ENCODE assay signal across 1 cellular context in genomic region chr12:45234134-45234865, GRCh38.
TF ChIP-seq lines count a peak whose summit lies in the region.

No MANE protein-coding gene starts in this region.

TF ChIP-seq in A549, 52 proteins besides CTCF, POLR2A, EP300 and RAD21 (continued from another document):
- TF ChIP-seq CBX8 (IDR thresholded peaks at IDR 0.05): no peak
- no peak for TF ChIP-seq ZNF302 (CRISPR knock-in tag; IDR thresholded peaks at IDR 0.05)
- TF ChIP-seq FOXS1 (CRISPR knock-in tag; IDR thresholded peaks at IDR 0.05): no peak
- peak; percentile 61 to 76; a peak in 4 of 5 replicates for TF ChIP-seq JUN (IDR thresholded peaks at IDR 0.05)
- TF ChIP-seq EHMT2 (IDR thresholded peaks at IDR 0.05; ENCODE audit: low read depth): no peak
- TF ChIP-seq MAX (IDR thresholded peaks at IDR 0.05): peak; percentile 70
- TF ChIP-seq E2F6 (IDR thresholded peaks at IDR 0.05; ENCODE audit: borderline replicate concordance, low read depth): no peak
- TF ChIP-seq RFX5 (IDR thresholded peaks at IDR 0.05): no peak
- TF ChIP-seq ELK1 (IDR thresholded peaks at IDR 0.05; ENCODE audit: low read depth, low read length): no peak
- no peak for TF ChIP-seq HMGXB4 (CRISPR knock-in tag; IDR thresholded peaks at IDR 0.05; ENCODE audit: borderline replicate concordance)
- no peak for TF ChIP-seq FOSB (CRISPR knock-in tag; IDR thresholded peaks at IDR 0.05)
- peak; percentile 81 for TF ChIP-seq NFE2L2 (conservative IDR thresholded peaks at IDR 0.05; ENCODE audit: low read length)
- peak; percentile 40; the same call in 2 of the 3 replicates for TF ChIP-seq SMC3 (IDR thresholded peaks at IDR 0.05)
- peak in 1 of 2 experiments; percentile 43; a peak in 1 of 4 replicates for TF ChIP-seq CEBPB (IDR thresholded peaks at IDR 0.05)
- TF ChIP-seq RCOR1 (IDR thresholded peaks at IDR 0.05; ENCODE audit: low read depth, low read length): no peak
- no peak for TF ChIP-seq TP53 (CRISPR knock-in tag; IDR thresholded peaks at IDR 0.05)
- TF ChIP-seq ZSCAN20 (CRISPR knock-in tag; IDR thresholded peaks at IDR 0.05): no peak
- TF ChIP-seq MAFK (IDR thresholded peaks at IDR 0.05; ENCODE audit: partially characterized antibody): peak; percentile 95
- TF ChIP-seq SREBF2 (IDR thresholded peaks at IDR 0.05): no peak
- no peak for TF ChIP-seq CHD2 (IDR thresholded peaks at IDR 0.05; ENCODE audit: low read length, partially characterized antibody)
- TF ChIP-seq KDM5A (IDR thresholded peaks at IDR 0.05): no peak
